10 cellular contexts compared by ENCODE assay signal in genomic region chr3:20056727-20057611, GRCh38. TPM values are rescaled to one million over a fixed set of nuclear protein-coding genes. Genes with fewer than 3 reads are reported as not detected.
DNase-seq lines count a peak whose midpoint lies in the region; ATAC-seq, FAIRE-seq and TF ChIP-seq lines count a peak whose summit lies in the region.
"Had no signal": no experiment of that assay in that cellular context is flagged by ENCODE, and none has a peak within 500 bp of the region (broad histone marks: within the 10 kb centered on the region; RNA-seq: fewer than 3 reads in every experiment).

No MANE protein-coding gene starts in this region.

- peaks cover 38% of the 10 kb centered on the region for H3K4me1 ChIP-seq in body of pancreas

- no peak for TF ChIP-seq POLR2A in body of pancreas (IDR thresholded peaks at IDR 0.05)

- H3K27ac ChIP-seq in body of pancreas: peak overlapping the region; percentile 13 to 61 (median 44)
- H3K27ac ChIP-seq: SK-N-MC had no signal

- DNase-seq in DMS 273 (lab: John Stamatoyannopoulos, UW; ENCODE audit: unreplicated experiment) (peak; percentile 38), DMS 273 treated with DMSO at 0.1 percent for 48 hours (lab: John Stamatoyannopoulos, UW) (no peak), body of pancreas (peak in 1 of 4 donors; percentile 42), lung microvascular endothelial cell (ENCODE audit: low read depth in 2 of 2) (peak; percentile 70 to 94), DMS153 treated with DMSO at 0.1 percent for 48 hours (lab: John Stamatoyannopoulos, UW; ENCODE audit: unreplicated experiment) (no peak), UCSD-AML1 (lab: John Stamatoyannopoulos, UW; ENCODE audit: unreplicated experiment) (no peak), frontal cortex (ENCODE audit: low spot score in 2 of 2) (no peak)

- H3K9me3 ChIP-seq in body of pancreas: no peaks in the 10 kb centered on the region

- no peak overlapping the region for H3K4me3 ChIP-seq in body of pancreas
- H3K4me3 ChIP-seq: SK-N-MC had no signal

- intact Hi-C loops in body of pancreas (cut with DNase I): no loop called here

- WGBS in body of pancreas, 2 donors: 3 to 10% methylated on average over 5 of the region's 5 CpGs

- no peak for TF ChIP-seq CTCF in body of pancreas (IDR thresholded peaks at IDR 0.05)

- no peaks in the 10 kb centered on the region for H3K27me3 ChIP-seq in body of pancreas

- FAIRE-seq in frontal cortex (lab: Jason Lieb, UNC): no peak
- FAIRE-seq: A204.1 had no signal

- peak; percentile 46 for ATAC-seq in HG03342 (IDR thresholded peaks at IDR 0.05; ENCODE audit: unreplicated experiment)
- peak; percentile 33 for ATAC-seq in body of pancreas

- no peaks in the 10 kb centered on the region for H3K36me3 ChIP-seq in body of pancreas (replicated peaks in 1 of 2; ENCODE audit: insufficient read depth in 1 of 2, low read depth in 2 of 2)

RNA-seq across cellular contexts. Expression of gene KAT2B, which starts 16.7 kb away (rescaled TPM):
- total RNA-seq in body of pancreas: 10 to 100 TPM; 14.5 to 25.2 TPM
- 7.2 and 21.8 TPM in 2 replicates for total RNA-seq in lung microvascular endothelial cell
- 10.2 TPM for total RNA-seq in frontal cortex

RNA-seq across cellular contexts. Expression of gene PP2D1, which starts 44.9 kb away (rescaled TPM):
- total RNA-seq in body of pancreas (not detected), lung microvascular endothelial cell (not detected in 2 replicates), frontal cortex (not detected)

Comparison
In these comparisons a context has a peak if more than half of its experiments do, and no peak if none do; other contexts are left out.
1. DNase-seq: peak in DMS 273 (single experiment) and lung microvascular endothelial cell (2 of 2); none in DMS 273 treated with DMSO at 0.1 percent for 48 hours (single experiment), DMS153 treated with DMSO at 0.1 percent for 48 hours (single experiment), UCSD-AML1 (single experiment) and frontal cortex (0 of 2).